21 cellular contexts compared by ENCODE assay signal in the genomic region with DNA sequence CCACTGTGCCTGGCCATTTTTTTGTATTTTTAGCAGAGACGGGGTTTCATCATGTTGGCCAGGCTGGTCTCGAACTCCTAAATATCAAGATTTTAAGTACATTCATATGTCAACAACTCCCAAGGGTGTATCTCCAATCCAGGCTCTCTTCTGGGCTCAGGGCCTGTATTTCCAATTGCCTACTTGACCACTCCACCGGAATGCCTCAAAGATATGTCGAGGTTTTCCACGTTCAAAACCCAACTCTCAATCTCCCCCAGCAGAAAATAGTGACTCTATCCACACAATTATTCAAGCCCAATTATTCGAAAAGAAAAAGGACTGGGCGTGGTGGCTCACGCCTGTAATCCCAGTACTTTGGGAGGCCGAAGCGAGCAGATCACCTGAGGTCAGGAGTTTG. TPM values are rescaled to one million over a fixed set of nuclear protein-coding genes. Genes with fewer than 3 reads are reported as not detected.
"Had no signal": no experiment of that assay in that cellular context is flagged by ENCODE, and none has a peak within 500 bp of the region (broad histone marks: within the 10 kb centered on the region; RNA-seq: fewer than 3 reads in every experiment).

No MANE protein-coding gene starts in this region.

- ATAC-seq: activated CD8-positive, alpha-beta T cell treated with anti-CD3 and anti-CD28 coated beads, Interleukin-2, amount 10 ng/mL, durations not matched to agents 7 days and 5 days; activated naive CD4-positive, alpha-beta T cell treated with anti-CD3 and anti-CD28 coated beads, Interleukin-2, amount 50 U/mL, for 72 hours; naive thymus-derived CD4-positive, alpha-beta T cell; WTC11 had no signal

- H3K27ac Mint-ChIP-seq: activated CD8-positive, alpha-beta T cell treated with anti-CD3 and anti-CD28 coated beads, Interleukin-2, amount 10 ng/mL, durations not matched to agents 7 days and 5 days; activated naive CD4-positive, alpha-beta T cell treated with anti-CD3 and anti-CD28 coated beads, Interleukin-2, amount 50 U/mL, for 72 hours; type B pancreatic cell; WTC11 had no signal

- DNase-seq: activated CD4-positive, alpha-beta T cell treated with anti-CD3 and anti-CD28 coated beads for 48 hours; activated CD8-positive, alpha-beta memory T cell treated with anti-CD3 and anti-CD28 coated beads, Interleukin-2, amount 50 U/mL, for 4 hours; activated CD8-positive, alpha-beta T cell treated with anti-CD3 and anti-CD28 coated beads, Interleukin-2, amount 10 ng/mL, durations not matched to agents 7 days and 5 days; activated effector memory CD4-positive, alpha-beta T cell treated with anti-CD3 and anti-CD28 coated beads, Interleukin-2, amount 50 U/mL, for 16 hours; activated T-cell treated with anti-CD3 and anti-CD28 coated beads, Interleukin-2, amount 50 U/mL, for 48 hours; amniotic stem cell; caudate nucleus; kidney glomerular epithelial cell; naive thymus-derived CD4-positive, alpha-beta T cell; retina; stimulated activated CD4-positive, alpha-beta T cell treated with anti-CD3 and anti-CD28 coated beads, Interleukin-4, amount 100 ng/mL, for 4 hours; stimulated activated CD8-positive, alpha-beta memory T cell treated with anti-CD3 and anti-CD28 coated beads, Interleukin-4, amount 100 ng/mL, for 48 hours; stimulated activated naive CD4-positive, alpha-beta T cell treated with Interleukin-2 at 50 U/mL for 16 hours had no signal

- H3K27ac ChIP-seq: foreskin keratinocyte, suprapubic skin had no signal

- H3K4me3 ChIP-seq: esophagus muscularis mucosa, skin epidermis, suprapubic skin had no signal

- H3K4me3 Mint-ChIP-seq: activated CD8-positive, alpha-beta T cell treated with anti-CD3 and anti-CD28 coated beads, Interleukin-2, amount 10 ng/mL, durations not matched to agents 7 days and 5 days; naive thymus-derived CD4-positive, alpha-beta T cell; type B pancreatic cell; WTC11 had no signal

- H3K36me3 ChIP-seq: suprapubic skin had no signal

- H3K9me3 ChIP-seq: esophagus muscularis mucosa, suprapubic skin had no signal

- H3K27me3 ChIP-seq: esophagus muscularis mucosa, foreskin keratinocyte, suprapubic skin had no signal

- H3K9me3 Mint-ChIP-seq: activated naive CD4-positive, alpha-beta T cell treated with anti-CD3 and anti-CD28 coated beads, Interleukin-2, amount 50 U/mL, for 72 hours; naive thymus-derived CD4-positive, alpha-beta T cell; type B pancreatic cell; WTC11 had no signal

RNA-seq across cellular contexts. Expression of a gene that starts 22.6 kb away (rescaled TPM):
- polyA plus RNA-seq: naive thymus-derived CD4-positive, alpha-beta T cell had no signal

RNA-seq across cellular contexts. Expression of a gene that starts 29.8 kb away (rescaled TPM):
- total RNA-seq: activated CD8-positive, alpha-beta T cell treated with anti-CD3 and anti-CD28 coated beads, Interleukin-2, amount 10 ng/mL, durations not matched to agents 7 days and 5 days; activated naive CD4-positive, alpha-beta T cell treated with anti-CD3 and anti-CD28 coated beads, Interleukin-2, amount 50 U/mL, for 72 hours; foreskin keratinocyte; naive thymus-derived CD4-positive, alpha-beta T cell; suprapubic skin; T-helper 2 cell treated with Interferon-gamma antibody and Interleukin-4, amounts not matched to agents 100 ng/mL and 5 ng/mL, for 36 hours; WTC11 had no signal
- polyA plus RNA-seq: foreskin keratinocyte; naive thymus-derived CD4-positive, alpha-beta T cell had no signal
